1 cellular context compared by ENCODE assay signal in genomic region chr5:170632985-170633234, GRCh38.
TF ChIP-seq lines count a peak whose summit lies in the region.

No MANE protein-coding gene starts in this region.

TF ChIP-seq in HEK293, 187 proteins besides CTCF, POLR2A, EP300 and RAD21 (continued from another document):
- TF ChIP-seq PRDM10 (tag by site-specific recombination; IDR thresholded peaks at IDR 0.05): peak; percentile 97
- no peak for TF ChIP-seq ZNF140 (tag by site-specific recombination; IDR thresholded peaks at IDR 0.05)
- 0 out of 2 replicates have a peak, but pooled peaks have one; percentile 39 for TF ChIP-seq ZNF501 (tag by site-specific recombination; IDR thresholded peaks at IDR 0.05)
- peak; percentile 67 for TF ChIP-seq ZNF654 (tag by site-specific recombination; IDR thresholded peaks at IDR 0.05; ENCODE audit: low read depth)
